Comparison of ENCODE assay signal across 8 cellular contexts in genomic region chr9:42534984-42535325, GRCh38.
DNase-seq lines count a peak whose midpoint lies in the region; ATAC-seq and TF ChIP-seq lines count a peak whose summit lies in the region.
"Not testable (repeated sequence)": the region's sequence is repeated elsewhere in the genome, so short reads cannot be mapped to it uniquely, and the experiment has no call there.

No MANE protein-coding gene starts in this region.

- not testable (repeated sequence) for H3K4me1 Mint-ChIP-seq in CD4-positive, alpha-beta memory T cell; neural crest cell

- H3K36me3 ChIP-seq in CD4-positive, alpha-beta memory T cell (ENCODE audit: insufficient read depth, low read length); OCI-LY3 (replicated peaks; ENCODE audit: low read depth, low read length): not testable (repeated sequence)

- H3K4me3 ChIP-seq in CD4-positive, alpha-beta memory T cell (ENCODE audit: low read length in 2 of 2); choroid plexus epithelial cell (ENCODE audit: low read depth, low read length): not testable (repeated sequence)
- peak overlapping the region; percentile 53 for H3K4me3 ChIP-seq in OCI-LY3 (ENCODE audit: low read length)

- H4K20me1 ChIP-seq in OCI-LY3 (ENCODE audit: insufficient read depth, low read length), result not testable (repeated sequence)

- intact Hi-C loops in CD4-positive, alpha-beta memory T cell (cut with micrococcal nuclease); left cardiac atrium (cut with DNase I): not testable (repeated sequence)

- not testable (repeated sequence) for H3K27ac Mint-ChIP-seq in CD4-positive, alpha-beta memory T cell; neural crest cell (ENCODE audit: unreplicated experiment)

- H3K27ac ChIP-seq in CD4-positive, alpha-beta memory T cell (ENCODE audit: low read depth, low read length), result not testable (repeated sequence)
- H3K27ac ChIP-seq in OCI-LY3 (ENCODE audit: low read length), result 0 out of 2 replicates have a peak overlapping the region, but pooled peaks have one; percentile 26

- TF ChIP-seq CTCF in OCI-LY3 (IDR thresholded peaks at IDR 0.05; ENCODE audit: low read depth, low read length) (peak; percentile 56), choroid plexus epithelial cell (conservative IDR thresholded peaks at IDR 0.05; ENCODE audit: low read depth, low read length) (peak; percentile 16), neural crest cell (conservative IDR thresholded peaks at IDR 0.05) (peak; percentile 29)

- not testable (repeated sequence) for H3K4me1 ChIP-seq in CD4-positive, alpha-beta memory T cell (ENCODE audit: insufficient read depth, low read length)
- peaks cover 12% of the 10 kb centered on the region for H3K4me1 ChIP-seq in OCI-LY3 (ENCODE audit: low read length)

- H3K9ac ChIP-seq in OCI-LY3 (ENCODE audit: low read length), result not testable (repeated sequence)

- H3K27me3 ChIP-seq in CD4-positive, alpha-beta memory T cell (ENCODE audit: insufficient read depth, low read length); OCI-LY3 (ENCODE audit: low read depth, low read length): not testable (repeated sequence)

- POLR2A ChIA-PET in CD4-positive, alpha-beta memory T cell (lab: Charles Lee; ENCODE audit: partially characterized antibody), result not testable (repeated sequence)

- H3K36me3 Mint-ChIP-seq in CD4-positive, alpha-beta memory T cell; neural crest cell (ENCODE audit: low read depth): not testable (repeated sequence)

- peak in 1 of 2 donors; percentile 47 for ATAC-seq in left cardiac atrium

- not testable (repeated sequence) for H3K9me3 ChIP-seq in CD4-positive, alpha-beta memory T cell (ENCODE audit: control insufficient read depth in 1 of 2, low read length in 2 of 2); OCI-LY3 (ENCODE audit: insufficient read depth, low read length)

- CTCF ChIA-PET in CD4-positive, alpha-beta memory T cell (lab: Charles Lee; ENCODE audit: partially characterized antibody), result not testable (repeated sequence)

- not testable (repeated sequence) for H3K9me3 Mint-ChIP-seq in CD4-positive, alpha-beta memory T cell; neural crest cell

- H3K4me2 ChIP-seq in OCI-LY3 (ENCODE audit: low read length), result peak overlapping the region; percentile 68

- not testable (repeated sequence) for H3K79me2 ChIP-seq in OCI-LY3 (ENCODE audit: low read length)

- not testable (repeated sequence) for H3K27me3 Mint-ChIP-seq in CD4-positive, alpha-beta memory T cell; neural crest cell (ENCODE audit: low read depth)

- H2AFZ ChIP-seq in OCI-LY3 (ENCODE audit: low read depth, low read length), result 0 out of 2 replicates have a peak overlapping the region, but pooled peaks have one; percentile 41

- DNase-seq in CD4-positive, alpha-beta memory T cell, result peak; percentile 2 to 25 (median 15)
- DNase-seq in H4 (ENCODE audit: low spot score) (peak; percentile 77), left cardiac atrium (peak; percentile 15), neural crest cell (ENCODE audit: low read depth, low spot score) (peak; percentile 4), superior temporal gyrus (ENCODE audit: extremely low spot score) (peak; percentile 2)
- DNase-seq in activated CD8-positive, alpha-beta memory T cell treated with anti-CD3 and anti-CD28 coated beads, Interleukin-2, amount 50 U/mL, for 48 hours, result peak; percentile 55
- DNase-seq in choroid plexus epithelial cell (ENCODE audit: low read depth), result not testable (repeated sequence)

- not testable (repeated sequence) for H3K4me3 Mint-ChIP-seq in CD4-positive, alpha-beta memory T cell; neural crest cell
